ENCODE assay signal across 9 cellular contexts in genomic region chr6:39980839-39981580, GRCh38. TPM values are rescaled to one million over a fixed set of nuclear protein-coding genes. Genes with fewer than 3 reads are reported as not detected.
A peak's percentile ranks its signal among the peaks of the same experiment; 100 is the strongest.
DNase-seq lines count a peak whose midpoint lies in the region; ATAC-seq and TF ChIP-seq lines count a peak whose summit lies in the region.
"Had no signal": no experiment of that assay in that cellular context is flagged by ENCODE, and none has a peak within 500 bp of the region (broad histone marks: within the 10 kb centered on the region; RNA-seq: fewer than 3 reads in every experiment).

No MANE protein-coding gene starts in this region.

- H3K9me3 ChIP-seq in SJCRH30 (replicated peaks) (no peaks in the 10 kb centered on the region), neuronal stem cell (replicated peaks in 1 of 2; ENCODE audit: control insufficient read depth in 2 of 2, insufficient read depth in 1 of 2, low read depth in 1 of 2, low read length in 2 of 2) (no peaks in the 10 kb centered on the region)
- H3K9me3 ChIP-seq: BLaER1 had no signal

- no peak overlapping the region for H2BK12ac ChIP-seq in neuronal stem cell (ENCODE audit: low read length)

- H3K27ac ChIP-seq in SJCRH30 (no peak overlapping the region), neuronal stem cell (replicated peaks; ENCODE audit: low read length) (no peak overlapping the region)
- H3K27ac ChIP-seq: BLaER1 had no signal

- H3K4me3 ChIP-seq in SJCRH30 (no peak overlapping the region), fibroblast of the aortic adventitia (ENCODE audit: low read depth, low read length) (no peak overlapping the region), neuronal stem cell (ENCODE audit: low read length in 2 of 2) (no peak overlapping the region)
- H3K4me3 ChIP-seq: BLaER1 had no signal

- H3K4me1 ChIP-seq in SJCRH30 (no peaks in the 10 kb centered on the region), neuronal stem cell (ENCODE audit: control insufficient read depth in 2 of 2, insufficient read depth in 1 of 2, low read depth in 1 of 2, low read length in 2 of 2) (no peaks in the 10 kb centered on the region)

- no peak overlapping the region for H2BK5ac ChIP-seq in neuronal stem cell (ENCODE audit: low read length)

- no peaks in the 10 kb centered on the region for H3K79me1 ChIP-seq in neuronal stem cell (ENCODE audit: low read depth, low read length)

- peak; percentile 58 for TF ChIP-seq CTCF in fibroblast of the aortic adventitia (IDR thresholded peaks at IDR 0.05; ENCODE audit: insufficient read depth, low read length)

- WGBS in neuronal stem cell (ENCODE audit: extremely low coverage in 2 of 2, insufficient read length in 2 of 2, insufficient replicate concordance in 1 of 2), 2 donors: no CpG with 5 or more reads among the region's 3 CpGs

- H2BK15ac ChIP-seq in neuronal stem cell (ENCODE audit: low read length): no peak overlapping the region

- H4K8ac ChIP-seq in neuronal stem cell (ENCODE audit: low read depth, low read length): no peak overlapping the region

- H2BK120ac ChIP-seq in neuronal stem cell (ENCODE audit: low read depth, low read length): no peak overlapping the region

- no peak overlapping the region for H4K91ac ChIP-seq in neuronal stem cell (ENCODE audit: low read depth, low read length, poor library complexity)

- no peak overlapping the region for H3K4ac ChIP-seq in neuronal stem cell (ENCODE audit: low read length)

- ATAC-seq in GM21423 (IDR thresholded peaks at IDR 0.05; ENCODE audit: unreplicated experiment): no peak

- H3K18ac ChIP-seq in neuronal stem cell (ENCODE audit: low read length): no peak overlapping the region

- no peak overlapping the region for H3K4me2 ChIP-seq in neuronal stem cell (ENCODE audit: insufficient read depth, low read length, poor library complexity, severe bottlenecking)
- H3K4me2 ChIP-seq: BLaER1 had no signal

- H3K9ac ChIP-seq in neuronal stem cell (ENCODE audit: low read depth, low read length, poor library complexity): no peak overlapping the region
- H3K9ac ChIP-seq: BLaER1 had no signal

- H3K14ac ChIP-seq in neuronal stem cell (ENCODE audit: low read length): no peak overlapping the region

- DNase-seq in NCI-H1436 (lab: John Stamatoyannopoulos, UW): peak; percentile 27
- DNase-seq in NCI-H1436 treated with DMSO at 0.1 percent for 48 hours (lab: John Stamatoyannopoulos, UW): no peak
- peak; percentile 22 to 33 for DNase-seq in Kasumi-1 (lab: John Stamatoyannopoulos, UW)
- DNase-seq in SJCRH30: peak; percentile 19 to 66
- DNase-seq in fibroblast of the aortic adventitia (ENCODE audit: low read depth): peak; percentile 70
- peak; percentile 48 for DNase-seq in neuronal stem cell (ENCODE audit: low spot score)
- no peak for DNase-seq in activated effector memory CD4-positive, alpha-beta T cell treated with Interleukin-2 at 50 U/mL for 16 hours

- no peak overlapping the region for H2AFZ ChIP-seq in neuronal stem cell (ENCODE audit: low read length)

- H3K27me3 ChIP-seq in SJCRH30 (no peaks in the 10 kb centered on the region), neuronal stem cell (ENCODE audit: control insufficient read depth in 3 of 3, insufficient read depth in 3 of 3, low read depth in 1 of 3, low read length in 3 of 3) (no peaks in the 10 kb centered on the region)
- H3K27me3 ChIP-seq: BLaER1 had no signal

- H3K23ac ChIP-seq in neuronal stem cell (ENCODE audit: low read depth, low read length, poor library complexity): no peak overlapping the region

- H3K36me3 ChIP-seq in SJCRH30 (no peaks in the 10 kb centered on the region), neuronal stem cell (replicated peaks in 1 of 2; ENCODE audit: control insufficient read depth in 2 of 2, insufficient read depth in 2 of 2, low read length in 2 of 2) (no peaks in the 10 kb centered on the region)
- H3K36me3 ChIP-seq: BLaER1 had no signal

- no peak overlapping the region for H2AK5ac ChIP-seq in neuronal stem cell (ENCODE audit: low read depth, low read length)

RNA-seq across cellular contexts. Expression of gene MOCS1, which starts 46.7 kb away (rescaled TPM):
- total RNA-seq in SJCRH30 (2014; rRNA removed; shearing (Covaris generic)): 7.3 TPM in 2 replicates
- total RNA-seq in fibroblast of the aortic adventitia (ENCODE audit: low replicate concordance): 3.9 and 8.4 TPM in 2 replicates
- 9.8 TPM for polyA plus RNA-seq in neuronal stem cell (2013, experiment 1 of 2)
- 10.0 TPM for polyA plus RNA-seq in neuronal stem cell (2013, experiment 2 of 2)

Comparison
In these comparisons a context has a peak if more than half of its experiments do, and no peak if none do; other contexts are left out.
1. DNase-seq: peak in NCI-H1436 (single experiment), Kasumi-1 (2 of 2), SJCRH30 (2 of 2), fibroblast of the aortic adventitia (single experiment) and neuronal stem cell (single experiment); none in NCI-H1436 treated with DMSO at 0.1 percent for 48 hours (single experiment) and activated effector memory CD4-positive, alpha-beta T cell treated with Interleukin-2 at 50 U/mL for 16 hours (single experiment).